Comparison of ENCODE assay signal across 28 cellular contexts in the genomic region with DNA sequence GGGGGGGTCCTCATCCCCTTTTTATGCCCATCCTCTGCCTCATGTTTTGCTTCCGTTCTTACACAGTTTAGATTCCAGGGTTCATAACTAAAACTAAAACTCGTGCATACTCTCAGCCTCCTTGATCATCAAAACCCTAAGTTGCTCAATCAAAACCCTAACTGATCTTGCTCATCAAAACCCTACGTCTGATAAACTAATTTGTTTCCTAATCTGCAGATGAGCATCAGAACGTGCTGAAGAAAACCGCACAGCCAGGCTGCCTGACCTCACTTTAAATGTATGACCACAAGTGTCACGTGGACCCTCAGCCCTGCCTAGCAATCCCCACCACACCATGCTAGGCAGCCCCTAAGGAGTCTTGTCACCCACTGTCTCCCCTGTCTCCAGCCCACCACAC.
"Had no signal": no experiment of that assay in that cellular context is flagged by ENCODE, and none has a peak within 500 bp of the region (broad histone marks: within the 10 kb centered on the region; RNA-seq: fewer than 3 reads in every experiment).

No MANE protein-coding gene starts in this region.

- ATAC-seq: naive thymus-derived CD8-positive, alpha-beta T cell; natural killer cell treated with Interleukin-12 subunit alpha and Interleukin-12 subunit beta and Interleukin-15 and Interleukin-18, amount 100 ng/mL, for 72 hours; psoas muscle; right cardiac atrium; right lobe of liver; stimulated activated memory B cell treated with anti-CD40 and anti-IgM and Interleukin-4, amounts not matched to agents 10 μg/mL and 1 μg/mL and 100 μg/mL, for 72 hours; stimulated activated naive CD8-positive, alpha-beta T cell treated with anti-CD3 and anti-CD28 coated beads, Interleukin-15, amount 100 ng/mL, for 72 hours; stimulated activated naive CD8-positive, alpha-beta T cell treated with anti-CD3 and anti-CD28 coated beads, Interleukin-15, Interleukin-2, amounts not matched to agents 100 U/mL and 50 U/mL, for 24 hours; upper lobe of right lung had no signal

- H2AFZ ChIP-seq: parathyroid adenoma had no signal

- H3K27me3 ChIP-seq: ovary, right lobe of liver, sigmoid colon, suprapubic skin, testis, tibial artery, transverse colon, upper lobe of right lung, uterus had no signal

- H3K27ac ChIP-seq: ovary, parathyroid adenoma, psoas muscle, right lobe of liver, sigmoid colon, suprapubic skin, testis, tibial artery, transverse colon, upper lobe of right lung, uterus had no signal

- H3K9ac ChIP-seq: parathyroid adenoma had no signal

- H3K4me3 ChIP-seq: ovary, psoas muscle, right lobe of liver, sigmoid colon, suprapubic skin, testis, tibial artery, transverse colon, upper lobe of right lung, uterus had no signal

- DNase-seq: naive thymus-derived CD8-positive, alpha-beta T cell; nephron progenitor cell; occipital lobe; ovary; posterior cingulate gyrus; psoas muscle; right cardiac atrium; right lobe of liver; sigmoid colon; small intestine; stimulated activated CD4-positive, alpha-beta T cell treated with anti-CD3 and anti-CD28 coated beads, Interleukin-12 subunit alpha, Interleukin-12 subunit beta, amount 100 ng/mL, for 4 hours; stimulated activated CD4-positive, alpha-beta T cell treated with anti-CD3 and anti-CD28 coated beads, Interleukin-1b, Interleukin-23, amount 100 ng/mL, for 48 hours; stimulated activated CD4-positive, alpha-beta T cell treated with anti-CD3 and anti-CD28 coated beads, Interleukin-4, amount 100 ng/mL, for 1 hour; stimulated activated CD4-positive, alpha-beta T cell treated with anti-CD3 and anti-CD28 coated beads, Interleukin-4, amount 100 ng/mL, for 4 hours; stimulated activated CD8-positive, alpha-beta memory T cell treated with anti-CD3 and anti-CD28 coated beads, Interleukin-4, amount 100 ng/mL, for 48 hours; stimulated activated naive CD4-positive, alpha-beta T cell; stimulated activated naive CD8-positive, alpha-beta T cell treated with anti-CD3 and anti-CD28 coated beads, Interleukin-15, amount 100 ng/mL, for 72 hours; stimulated activated naive CD8-positive, alpha-beta T cell treated with anti-CD3 and anti-CD28 coated beads, Interleukin-15, Interleukin-2, amounts not matched to agents 100 U/mL and 50 U/mL, for 24 hours; substantia nigra; testis; tibial artery; transverse colon; upper lobe of right lung; uterus had no signal

- H3K4me1 ChIP-seq: parathyroid adenoma, psoas muscle, right lobe of liver, sigmoid colon, suprapubic skin, testis, tibial artery, transverse colon, upper lobe of right lung, uterus had no signal

- H3K36me3 ChIP-seq: ovary, right lobe of liver, sigmoid colon, suprapubic skin, tibial artery, transverse colon, upper lobe of right lung, uterus had no signal

- H3K79me2 ChIP-seq: parathyroid adenoma had no signal

- H3K9me3 ChIP-seq: ovary, psoas muscle, right lobe of liver, sigmoid colon, suprapubic skin, testis, tibial artery, transverse colon, upper lobe of right lung, uterus had no signal
